In the genomic region with DNA sequence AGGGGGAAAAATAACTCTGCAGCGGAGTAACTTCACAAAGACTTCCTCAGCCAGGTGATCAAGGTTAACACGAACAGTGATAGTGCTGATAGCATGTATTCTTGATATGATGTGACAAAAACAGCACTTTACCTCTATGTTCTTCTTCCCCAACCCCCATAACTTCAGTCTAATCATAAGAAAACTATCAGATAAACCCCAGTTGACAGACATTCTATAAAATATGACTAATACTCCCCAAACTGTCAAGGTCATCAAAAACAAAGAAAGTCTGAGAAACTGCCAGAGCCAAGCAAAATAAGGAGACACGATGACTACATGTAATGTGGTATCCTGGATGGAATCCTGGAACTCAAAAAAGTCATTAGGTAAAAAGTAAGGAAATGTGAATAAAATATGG, we compare ENCODE assay signal across 14 cellular contexts.
A peak's percentile ranks its signal among the peaks of the same experiment; 100 is the strongest.
DNase-seq lines count a peak whose midpoint lies in the region; FAIRE-seq lines count a peak whose summit lies in the region.
"Had no signal": no experiment of that assay in that cellular context is flagged by ENCODE, and none has a peak within 500 bp of the region (broad histone marks: within the 10 kb centered on the region; RNA-seq: fewer than 3 reads in every experiment).

No MANE protein-coding gene starts in this region.

- peak; percentile 33 for FAIRE-seq in islet of Langerhans (lab: Jason Lieb, UNC)

- H3K27me3 ChIP-seq in ACC112 (ENCODE audit: insufficient read depth, low read length), result no peaks in the 10 kb centered on the region
- H3K27me3 ChIP-seq: ascending aorta had no signal

- H3K79me2 ChIP-seq in ACC112 (ENCODE audit: control insufficient read depth, insufficient read depth, low read length, unreplicated experiment), result peaks cover 16% of the 10 kb centered on the region

- H3K4me1 ChIP-seq in ACC112 (ENCODE audit: control insufficient read depth, insufficient read depth, low read length, unreplicated experiment), result peaks cover 25% of the 10 kb centered on the region
- H3K4me1 ChIP-seq: ascending aorta had no signal

- peak overlapping the region; percentile 16; the same call in 1 of the 2 replicates for H3K4me3 ChIP-seq in ACC112 (ENCODE audit: low read depth, low read length)
- H3K4me3 ChIP-seq: ascending aorta, lung had no signal

- DNase-seq in HCEC 1CT (peak; percentile 34), amniotic epithelial cell (ENCODE audit: low read depth) (peak; percentile 13), NCI-H69 (lab: John Stamatoyannopoulos, UW) (no peak), DMS53 treated with DMSO at 0.1 percent for 48 hours (lab: John Stamatoyannopoulos, UW; ENCODE audit: unreplicated experiment) (no peak)
- DNase-seq in stimulated activated naive CD4-positive, alpha-beta T cell (lab: John Stamatoyannopoulos, UW), result no peak
- DNase-seq in stimulated activated CD4-positive, alpha-beta T cell treated with anti-CD3 and anti-CD28 coated beads, Interleukin-15, amount 100 ng/mL, for 24 hours, result no peak
- DNase-seq: NCI-H774; nephron progenitor cell; RPMI8226; stimulated activated CD4-positive, alpha-beta T cell treated with anti-CD3 and anti-CD28 coated beads, Interleukin-4, amount 100 ng/mL, for 24 hours had no signal

- peak overlapping the region; percentile 57 for H3K27ac ChIP-seq in ACC112 (ENCODE audit: low read depth, low read length)
- H3K27ac ChIP-seq: ascending aorta had no signal

- H3K36me3 ChIP-seq in ACC112 (ENCODE audit: insufficient read depth, low read length), result 0 out of 2 replicates have a peak, but pooled peaks cover 10% of the 10 kb centered on the region

- no peak overlapping the region for H2AFZ ChIP-seq in ACC112 (ENCODE audit: low read length, unreplicated experiment)

Comparison
In these comparisons a context has a peak if more than half of its experiments do, and no peak if none do; other contexts are left out.
1. DNase-seq: peak in HCEC 1CT (single experiment) and amniotic epithelial cell (single experiment); none in NCI-H69 (single experiment), DMS53 treated with DMSO at 0.1 percent for 48 hours (single experiment), stimulated activated naive CD4-positive, alpha-beta T cell (0 of 6) and stimulated activated CD4-positive, alpha-beta T cell treated with anti-CD3 and anti-CD28 coated beads, Interleukin-15, amount 100 ng/mL, for 24 hours (single experiment).